ENCODE assay signal across 9 cellular contexts in genomic region chr6:137033828-137034227, GRCh38. TPM values are rescaled to one million over a fixed set of nuclear protein-coding genes. Genes with fewer than 3 reads are reported as not detected.
A peak's percentile ranks its signal among the peaks of the same experiment; 100 is the strongest.
DNase-seq lines count a peak whose midpoint lies in the region; ATAC-seq lines count a peak whose summit lies in the region.
"Had no signal": no experiment of that assay in that cellular context is flagged by ENCODE, and none has a peak within 500 bp of the region (broad histone marks: within the 10 kb centered on the region; RNA-seq: fewer than 3 reads in every experiment).

No MANE protein-coding gene starts in this region.

- no peaks in the 10 kb centered on the region for H3K79me2 ChIP-seq in Karpas-422 (ENCODE audit: low read length)

- no peak overlapping the region for H2AFZ ChIP-seq in Karpas-422 (ENCODE audit: low read length)

- peak; percentile 95 for ATAC-seq in GM18873 (IDR thresholded peaks at IDR 0.05; ENCODE audit: low FRiP score, unreplicated experiment)
- peak; percentile 100 for ATAC-seq in HG02981 (IDR thresholded peaks at IDR 0.05; ENCODE audit: unreplicated experiment)
- no peak for ATAC-seq in Right ventricle myocardium inferior

- no peaks in the 10 kb centered on the region for H3K4me1 ChIP-seq in Karpas-422 (ENCODE audit: low read length)

- DNase-seq in T-helper 1 cell (peak in 4 of 5 donors; percentile 19 to 81 (median 30)), caudate nucleus (lab: John Stamatoyannopoulos, UW) (no peak), Right ventricle myocardium inferior (ENCODE audit: missing footprints) (no peak), NCI-H82 (lab: John Stamatoyannopoulos, UW) (no peak), Karpas-422 (no peak)
- DNase-seq in central memory CD4-positive, alpha-beta T cell, result peak; percentile 77
- DNase-seq: IMR-90 had no signal

- intact Hi-C loops in Right ventricle myocardium inferior (cut with DNase I), result no loop called here

- H3K9me2 ChIP-seq in Karpas-422 (replicated peaks; ENCODE audit: insufficient read depth, low read length), result no peaks in the 10 kb centered on the region

- H3K9me3 ChIP-seq in Karpas-422 (ENCODE audit: low read length), result no peaks in the 10 kb centered on the region

- no peak overlapping the region for H3K4me3 ChIP-seq in Karpas-422 (ENCODE audit: low read length)

- H3K27ac ChIP-seq in caudate nucleus (ENCODE audit: low read depth, low read length) (no peak overlapping the region), Karpas-422 (ENCODE audit: low read length) (no peak overlapping the region)

- no peaks in the 10 kb centered on the region for H3K27me3 ChIP-seq in Karpas-422 (ENCODE audit: low read length)

- H4K20me1 ChIP-seq in Karpas-422 (ENCODE audit: insufficient read depth, low read depth, low read length), result no peaks in the 10 kb centered on the region

- H3K36me3 ChIP-seq in Karpas-422 (ENCODE audit: insufficient read depth, low read length), result no peaks in the 10 kb centered on the region

- H3K4me2 ChIP-seq in Karpas-422 (ENCODE audit: low read depth, low read length, poor library complexity, severe bottlenecking), result no peak overlapping the region

- H3K9ac ChIP-seq in Karpas-422 (ENCODE audit: low read length), result no peak overlapping the region

RNA-seq across cellular contexts. Expression of gene IL20RA, which starts 10.9 kb away (rescaled TPM):
- 6.7 TPM for total RNA-seq in Right ventricle myocardium inferior
- not detected in 2 replicates for total RNA-seq in Karpas-422 (2014; rRNA removed; shearing (Covaris generic); ENCODE audit: low replicate concordance)
- total RNA-seq: IMR-90 had no signal

Comparison
In these comparisons a context has a peak if more than half of its experiments do, and no peak if none do; other contexts are left out.
1. DNase-seq: peak in T-helper 1 cell (4 of 5) and central memory CD4-positive, alpha-beta T cell (single experiment); none in caudate nucleus (0 of 61), Right ventricle myocardium inferior (single experiment), NCI-H82 (single experiment) and Karpas-422 (single experiment).